In genomic region chr6:165031491-165031890, GRCh38 we compare ENCODE assay signal across 30 cellular contexts.
"Had no signal": no experiment of that assay in that cellular context is flagged by ENCODE, and none has a peak within 500 bp of the region (broad histone marks: within the 10 kb centered on the region; RNA-seq: fewer than 3 reads in every experiment).

No MANE protein-coding gene starts in this region.

- ATAC-seq: activated CD4-positive, alpha-beta T cell treated with anti-CD3 and anti-CD28 coated beads for 36 hours; activated CD4-positive, CD25-positive, alpha-beta regulatory T cell treated with anti-CD3 and anti-CD28 coated beads, Interleukin-2, amount 50 U/mL, for 24 hours; activated T-cell treated with anti-CD3 and anti-CD28 coated beads, Interleukin-2, amount 50 U/mL, for 72 hours; activated T-helper 17 cell treated with anti-CD3 and anti-CD28 coated beads, Interleukin-2, amount 50 U/mL, for 72 hours; Panc1; Right ventricle myocardium inferior; WTC11 had no signal

- DNase-seq: activated CD4-positive, alpha-beta memory T cell treated with anti-CD3 and anti-CD28 coated beads, Interleukin-2, amount 10 ng/mL, durations not matched to agents 7 days and 5 days; activated CD4-positive, alpha-beta T cell treated with anti-CD3 and anti-CD28 coated beads for 36 hours; activated effector memory CD4-positive, alpha-beta T cell treated with anti-CD3 and anti-CD28 coated beads, Interleukin-2, amount 50 U/mL, for 16 hours; activated naive CD4-positive, alpha-beta T cell; activated naive CD4-positive, alpha-beta T cell treated with anti-CD3 and anti-CD28 coated beads, Interleukin-2, amount 50 U/mL, for 16 hours; activated naive CD8-positive, alpha-beta T cell treated with anti-CD3 and anti-CD28 coated beads for 36 hours; activated T-cell treated with anti-CD3 and anti-CD28 coated beads, Interleukin-2, amount 50 U/mL, for 1 hour; activated T-cell treated with anti-CD3 and anti-CD28 coated beads, Interleukin-2, amount 50 U/mL, for 72 hours; amniotic stem cell; aorta; brain microvascular endothelial cell; central memory CD4-positive, alpha-beta T cell; MM.1S; MV-4-11; NCI-H1092; NCI-H1436 treated with DMSO at 0.1 percent for 48 hours; NCI-H1694 treated with DMSO at 0.1 percent for 48 hours; NCI-H2029; NCI-H345; NCI-H524 treated with DMSO at 0.1 percent for 48 hours; RPMI8226; SIG-M5 had no signal

- H3K27ac Mint-ChIP-seq: activated CD4-positive, alpha-beta memory T cell treated with anti-CD3 and anti-CD28 coated beads, Interleukin-2, amount 10 ng/mL, durations not matched to agents 7 days and 5 days; activated CD4-positive, alpha-beta T cell treated with anti-CD3 and anti-CD28 coated beads for 36 hours; activated naive CD8-positive, alpha-beta T cell treated with anti-CD3 and anti-CD28 coated beads for 36 hours; activated T-cell treated with anti-CD3 and anti-CD28 coated beads, Interleukin-2, amount 50 U/mL, for 72 hours; activated T-helper 17 cell treated with anti-CD3 and anti-CD28 coated beads, Interleukin-2, amount 50 U/mL, for 72 hours; T-helper 1 cell treated with Interleukin-12 subunit alpha and Interleukin-12 subunit beta and Interleukin-4 antibody, amounts not matched to agents 30 μg/mL and 1 μg/mL, for 36 hours; T-helper 2 cell treated with Interferon-gamma antibody and Interleukin-4, amounts not matched to agents 5 μg/mL and 100 μg/mL, for 36 hours; WTC11 had no signal

- H3K27me3 Mint-ChIP-seq: activated CD4-positive, alpha-beta memory T cell treated with anti-CD3 and anti-CD28 coated beads, Interleukin-2, amount 10 ng/mL, durations not matched to agents 7 days and 5 days; activated CD4-positive, alpha-beta T cell treated with anti-CD3 and anti-CD28 coated beads for 36 hours; activated naive CD8-positive, alpha-beta T cell treated with anti-CD3 and anti-CD28 coated beads for 36 hours; activated T-helper 17 cell treated with anti-CD3 and anti-CD28 coated beads, Interleukin-2, amount 50 U/mL, for 72 hours had no signal

- H3K36me3 ChIP-seq: brain microvascular endothelial cell had no signal

- H3K4me1 Mint-ChIP-seq: activated CD4-positive, alpha-beta memory T cell treated with anti-CD3 and anti-CD28 coated beads, Interleukin-2, amount 10 ng/mL, durations not matched to agents 7 days and 5 days; activated CD4-positive, alpha-beta T cell treated with anti-CD3 and anti-CD28 coated beads for 36 hours; activated naive CD8-positive, alpha-beta T cell treated with anti-CD3 and anti-CD28 coated beads for 36 hours; activated T-helper 17 cell treated with anti-CD3 and anti-CD28 coated beads, Interleukin-2, amount 50 U/mL, for 72 hours had no signal

- H3K4me2 ChIP-seq: KMS-11 had no signal

- H3K36me3 Mint-ChIP-seq: activated naive CD8-positive, alpha-beta T cell treated with anti-CD3 and anti-CD28 coated beads for 36 hours had no signal

- H3K27me3 ChIP-seq: brain microvascular endothelial cell had no signal

- H3K27ac ChIP-seq: brain microvascular endothelial cell, KMS-11 had no signal

- H3K9ac ChIP-seq: KMS-11 had no signal

- H3K4me3 Mint-ChIP-seq: activated CD4-positive, alpha-beta memory T cell treated with anti-CD3 and anti-CD28 coated beads, Interleukin-2, amount 10 ng/mL, durations not matched to agents 7 days and 5 days; activated CD4-positive, alpha-beta T cell treated with anti-CD3 and anti-CD28 coated beads for 36 hours; activated naive CD8-positive, alpha-beta T cell treated with anti-CD3 and anti-CD28 coated beads for 36 hours; activated T-cell treated with anti-CD3 and anti-CD28 coated beads, Interleukin-2, amount 50 U/mL, for 72 hours; activated T-helper 17 cell treated with anti-CD3 and anti-CD28 coated beads, Interleukin-2, amount 50 U/mL, for 72 hours; T-helper 1 cell treated with Interleukin-12 subunit alpha and Interleukin-12 subunit beta and Interleukin-4 antibody, amounts not matched to agents 30 μg/mL and 1 μg/mL, for 36 hours; T-helper 2 cell treated with Interferon-gamma antibody and Interleukin-4, amounts not matched to agents 5 μg/mL and 100 μg/mL, for 36 hours; WTC11 had no signal
